ENCODE assay signal across 1 cellular context in the genomic region with DNA sequence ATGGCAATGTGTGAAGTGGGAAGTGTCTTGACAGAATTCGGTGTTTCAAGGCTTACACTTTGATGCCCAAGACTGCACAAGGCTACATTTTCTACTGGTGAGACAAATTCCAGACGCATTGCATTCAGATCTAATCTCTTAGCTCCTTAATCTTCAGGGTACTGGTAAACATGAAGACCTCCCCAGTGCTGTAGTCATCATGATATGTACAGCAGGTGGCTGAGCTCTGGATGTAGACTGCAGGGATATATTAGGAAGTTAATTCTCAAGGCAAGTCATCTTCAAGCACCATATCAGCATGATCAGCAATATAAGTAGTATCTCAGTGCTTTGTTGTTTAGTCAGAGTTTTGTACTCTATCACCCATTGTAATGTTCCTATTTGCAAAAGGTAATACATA.
TF ChIP-seq lines count a peak whose summit lies in the region.

No MANE protein-coding gene starts in this region.

TF ChIP-seq in K562, 482 proteins besides CTCF, POLR2A, EP300 and RAD21 (continued from another document):
- no peak for TF ChIP-seq TCF7L2 (IDR thresholded peaks at IDR 0.05; ENCODE audit: low read depth, low read length)
- no peak for TF ChIP-seq SPI1 (IDR thresholded peaks at IDR 0.05; ENCODE audit: borderline replicate concordance, low read depth, low read length)
- no peak for TF ChIP-seq RBFOX2 (IDR thresholded peaks at IDR 0.05; ENCODE audit: low read depth, low read length)
- 0 out of 2 replicates have a peak, but pooled peaks have one; percentile 11 for TF ChIP-seq MAFF (IDR thresholded peaks at IDR 0.05; ENCODE audit: low read length)
- TF ChIP-seq NR3C1 (CRISPR knock-in tag; IDR thresholded peaks at IDR 0.05): no peak
- no peak for TF ChIP-seq NFIX (CRISPR knock-in tag; IDR thresholded peaks at IDR 0.05; ENCODE audit: low read depth)
TF ChIP-seq in K562: peak in this region for 4.
